19 cellular contexts compared by ENCODE assay signal in the genomic region with DNA sequence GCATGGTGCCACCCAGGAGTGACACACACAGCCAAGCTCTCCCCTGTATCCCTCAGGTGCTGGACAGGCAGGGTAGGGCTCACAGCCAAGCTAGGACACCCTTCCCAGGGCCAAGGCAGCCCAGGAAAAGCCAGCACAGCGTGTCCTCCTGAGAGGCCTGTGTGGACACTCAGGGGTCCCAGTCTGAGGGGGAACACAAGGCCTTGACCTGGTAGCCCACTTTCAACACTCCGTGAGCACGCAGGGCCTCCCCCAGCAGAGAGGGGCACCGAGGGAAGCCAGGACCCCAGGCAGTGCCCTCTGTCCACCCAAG. TPM values are rescaled to one million over a fixed set of nuclear protein-coding genes. Genes with fewer than 3 reads are reported as not detected.
DNase-seq lines count a peak whose midpoint lies in the region; ATAC-seq and TF ChIP-seq lines count a peak whose summit lies in the region.
"Had no signal": no experiment of that assay in that cellular context is flagged by ENCODE, and none has a peak within 500 bp of the region (broad histone marks: within the 10 kb centered on the region; RNA-seq: fewer than 3 reads in every experiment).

No MANE protein-coding gene starts in this region.

- H2AFZ ChIP-seq in Loucy (ENCODE audit: low read length) = no peak overlapping the region
- H2AFZ ChIP-seq: GM23338 had no signal

- H3K4me1 ChIP-seq in right cardiac atrium (ENCODE audit: control insufficient read depth, insufficient read depth, low read length) (peaks cover 3% of the 10 kb centered on the region), right atrium auricular region (peaks cover 0 to 30% of the 10 kb centered on the region in 2 donors), Loucy (ENCODE audit: insufficient read depth, low read length, poor library complexity, severe bottlenecking) (peaks cover 48% of the 10 kb centered on the region)
- H3K4me1 ChIP-seq: BE2C had no signal

- H3K9me3 Mint-ChIP-seq in immature natural killer cell = no peaks in the 10 kb centered on the region
- H3K9me3 Mint-ChIP-seq: CD14-positive monocyte; CD4-positive, alpha-beta memory T cell; GM23338; HFFc6 had no signal

- no peak overlapping the region for H3K4me2 ChIP-seq in Loucy (ENCODE audit: low read depth, low read length, poor library complexity, severe bottlenecking)
- H3K4me2 ChIP-seq: GM23338 had no signal

- H3K79me2 ChIP-seq in Loucy (ENCODE audit: insufficient read depth, low read length) = peaks cover 65% of the 10 kb centered on the region

- 97% methylated on average over 4 of the region's 4 CpGs for WGBS in right cardiac atrium

- intact Hi-C loops in right cardiac atrium (cut with DNase I) = no loop called here

- H3K9me2 ChIP-seq in Loucy (replicated peaks; ENCODE audit: low read depth, low read length) = no peaks in the 10 kb centered on the region

- H3K27ac ChIP-seq in right cardiac atrium (ENCODE audit: low read length) (no peak overlapping the region), right atrium auricular region (no peak overlapping the region)

- H3K36me3 ChIP-seq in right atrium auricular region = no peaks in the 10 kb centered on the region
- no peaks in the 10 kb centered on the region for H3K36me3 ChIP-seq in Loucy (ENCODE audit: insufficient read depth, low read length)
- H3K36me3 ChIP-seq: BE2C had no signal

- peaks cover 85 to 89% of the 10 kb centered on the region in 2 donors for H3K4me1 Mint-ChIP-seq in immature natural killer cell

- peak overlapping the region in 2 of 5 donors; percentile 48 to 51 for H3K4me3 Mint-ChIP-seq in immature natural killer cell
- H3K4me3 Mint-ChIP-seq: CD14-positive monocyte; CD4-positive, alpha-beta memory T cell; GM23338; HFFc6 had no signal

- H3F3A ChIP-seq in Loucy (ENCODE audit: low read depth) = no peaks in the 10 kb centered on the region; the same call in 1 of the 2 replicates

- peak overlapping the region in 5 of 6 donors; percentile 67 to 88 (median 80) for H3K27ac Mint-ChIP-seq in immature natural killer cell
- H3K27ac Mint-ChIP-seq: CD4-positive, alpha-beta memory T cell; GM23338; HFFc6 had no signal

- H3K9ac ChIP-seq in Loucy (ENCODE audit: low read depth, low read length, poor library complexity, severe bottlenecking) = peak overlapping the region; percentile 70

- no peaks in the 10 kb centered on the region for H3K27me3 ChIP-seq in right cardiac atrium (ENCODE audit: control insufficient read depth, insufficient read depth)
- no peaks in the 10 kb centered on the region for H3K27me3 ChIP-seq in right atrium auricular region
- no peaks in the 10 kb centered on the region for H3K27me3 ChIP-seq in Loucy (ENCODE audit: insufficient read depth, low read length, poor library complexity, severe bottlenecking)
- H3K27me3 ChIP-seq: BE2C had no signal

- H3K4me3 ChIP-seq in right cardiac atrium (ENCODE audit: low read length) (no peak overlapping the region), right atrium auricular region (no peak overlapping the region), Loucy (ENCODE audit: low read length, poor library complexity, severe bottlenecking) (no peak overlapping the region)
- H3K4me3 ChIP-seq: GM23338 had no signal

- TF ChIP-seq CTCF in right atrium auricular region (IDR thresholded peaks at IDR 0.05) (no peak), Loucy (conservative IDR thresholded peaks at IDR 0.05; ENCODE audit: low read length) (no peak)

- DNase-seq in right cardiac atrium = peak; percentile 8 to 40 (median 27)
- no peak for DNase-seq in right atrium auricular region (ENCODE audit: low spot score)
- no peak for DNase-seq in immature natural killer cell
- no peak for DNase-seq in NCI-H82 treated with DMSO at 0.1 percent for 48 hours (lab: John Stamatoyannopoulos, UW; ENCODE audit: unreplicated experiment)
- no peak for DNase-seq in LoVo (ENCODE audit: low spot score)
- DNase-seq in AML-193 (lab: John Stamatoyannopoulos, UW) = no peak
- DNase-seq: 8988T; BE2C; CD4-positive, alpha-beta memory T cell; DMS153; DMS79; GDM1; H7; HFFc6; IMR-90 had no signal

- peaks cover 6 to 20% (median 17%) of the 10 kb centered on the region in 3 donors for H3K27me3 Mint-ChIP-seq in immature natural killer cell (ENCODE audit: low read depth in 3 of 3)
- H3K27me3 Mint-ChIP-seq: CD4-positive, alpha-beta memory T cell had no signal

- peaks cover 0 to 6% (median 0%) of the 10 kb centered on the region in 3 donors for H3K36me3 Mint-ChIP-seq in immature natural killer cell
- H3K36me3 Mint-ChIP-seq: CD4-positive, alpha-beta memory T cell had no signal

- peaks cover under 1% of the 10 kb centered on the region for H4K20me1 ChIP-seq in Loucy (ENCODE audit: insufficient read depth, low read length, poor library complexity, severe bottlenecking)

- no peaks in the 10 kb centered on the region for H3K9me3 ChIP-seq in right cardiac atrium (ENCODE audit: control insufficient read depth, low read length)
- no peaks in the 10 kb centered on the region for H3K9me3 ChIP-seq in right atrium auricular region
- H3K9me3 ChIP-seq in Loucy (ENCODE audit: insufficient read depth, low read depth, low read length) = no peaks in the 10 kb centered on the region
- H3K9me3 ChIP-seq: BE2C had no signal

- ATAC-seq in right cardiac atrium = no peak
- ATAC-seq: GM23338, HCT116 had no signal

RNA-seq across cellular contexts. Expression of a gene that starts 24.9 kb away (rescaled TPM):
- total RNA-seq in right cardiac atrium = 10 to 100 TPM; 14.1 to 19.1 (median 15.4) TPM
- 10.3 TPM for polyA plus RNA-seq in right cardiac atrium
- total RNA-seq in right atrium auricular region = 10 to 100 TPM; 11.1 to 17.8 TPM
- 10 to 100 TPM; 32.8 to 98.9 (median 33.3) TPM for polyA plus RNA-seq in immature natural killer cell

Comparison
In these comparisons a context has a peak if more than half of its experiments do, and no peak if none do; other contexts are left out.
1. DNase-seq: peak in right cardiac atrium (3 of 3); none in right atrium auricular region (single experiment), immature natural killer cell (0 of 3), NCI-H82 treated with DMSO at 0.1 percent for 48 hours (single experiment), LoVo (single experiment) and AML-193 (0 of 2).